Comparison of ENCODE assay signal across 27 cellular contexts in the genomic region with DNA sequence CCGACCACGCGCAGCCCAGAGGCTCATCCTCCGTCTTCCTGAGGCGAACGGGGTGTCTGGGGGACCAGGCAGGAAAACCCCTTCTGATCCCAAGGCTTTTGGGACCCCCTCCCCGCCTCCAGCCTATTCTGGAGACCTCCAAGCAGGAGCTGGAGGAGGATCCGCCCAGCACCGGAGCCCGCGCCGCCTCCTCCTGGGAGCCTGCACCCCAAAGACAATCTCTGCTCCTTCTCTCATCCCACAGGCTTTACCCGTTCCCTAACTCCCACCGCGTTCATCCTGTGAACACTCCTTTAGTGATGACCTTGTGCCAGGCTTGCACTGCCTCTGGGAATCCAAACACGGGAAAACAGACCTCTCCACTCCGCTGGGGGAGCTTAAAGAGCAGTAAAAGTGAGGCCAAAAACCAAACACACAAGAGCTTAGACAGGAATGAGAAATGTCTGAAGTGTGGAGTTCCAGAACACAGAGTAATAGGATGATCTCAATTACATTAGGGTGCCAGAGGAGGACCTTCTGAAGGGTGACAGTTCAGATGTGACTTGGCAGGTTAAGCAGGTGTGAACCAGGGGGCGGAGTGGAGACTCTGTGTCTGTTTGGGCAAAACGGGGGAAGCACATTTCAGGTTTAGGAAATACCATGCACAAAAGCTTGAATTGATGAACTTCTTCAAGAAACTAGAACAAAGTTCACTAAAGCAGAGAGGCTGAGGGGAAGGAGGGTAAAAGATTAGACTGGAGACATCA. TPM values are rescaled to one million over a fixed set of nuclear protein-coding genes. Genes with fewer than 3 reads are reported as not detected.
DNase-seq lines count a peak whose midpoint lies in the region; ATAC-seq and TF ChIP-seq lines count a peak whose summit lies in the region.
"Had no signal": no experiment of that assay in that cellular context is flagged by ENCODE, and none has a peak within 500 bp of the region (broad histone marks: within the 10 kb centered on the region; RNA-seq: fewer than 3 reads in every experiment).

No MANE protein-coding gene starts in this region.

- H3K9ac ChIP-seq in adipocyte (ENCODE audit: low read length) (no peak overlapping the region), rectal smooth muscle tissue (ENCODE audit: low read length) (no peak overlapping the region)

- H3K27me3 ChIP-seq in GM23338 (ENCODE audit: insufficient read depth) (no peaks in the 10 kb centered on the region), adipocyte (replicated peaks; ENCODE audit: control insufficient read depth, insufficient read depth, low read length) (no peaks in the 10 kb centered on the region), rectal smooth muscle tissue (ENCODE audit: control insufficient read depth, insufficient read depth, low read length) (no peaks in the 10 kb centered on the region)
- H3K27me3 ChIP-seq: breast epithelium, transverse colon had no signal

- H3K9me3 Mint-ChIP-seq in GM23338: no peaks in the 10 kb centered on the region
- H3K9me3 Mint-ChIP-seq: activated T-helper 1 cell treated with anti-CD3 and anti-CD28 coated beads, Interleukin-12 subunit alpha, Interleukin-12 subunit beta, Interleukin-2, Interleukin-4 antibody, amounts not matched to agents 30 ng/mL and 10 ng/mL and 1 ng/mL, durations not matched to agents 14 hours and 24 hours and 36 hours had no signal

- no peak for DNase-seq in GM23338 (ENCODE audit: low spot score)
- DNase-seq in adipocyte (ENCODE audit: low read depth): no peak
- DNase-seq in left kidney (ENCODE audit: low read depth, low spot score): peak; percentile 22
- DNase-seq in kidney glomerular epithelial cell (lab: John Stamatoyannopoulos, UW): no peak
- DNase-seq: activated CD4-positive, alpha-beta T cell treated with anti-CD3 and anti-CD28 coated beads, Interleukin-2, amount 50 U/mL, for 48 hours; activated CD8-positive, alpha-beta memory T cell treated with anti-CD3 and anti-CD28 coated beads, Interleukin-2, amount 50 U/mL, for 4 hours; activated naive CD4-positive, alpha-beta T cell treated with anti-CD3 and anti-CD28 coated beads, Interleukin-2, amount 50 U/mL, for 16 hours; effector CD8-positive, alpha-beta T cell; NCI-H1048; NCI-H187 treated with DMSO at 0.1 percent for 48 hours; NCI-H526; SHP77 treated with DMSO at 0.1 percent for 48 hours; SW 1271; T1000; transverse colon had no signal

- no peaks in the 10 kb centered on the region for H4K20me1 ChIP-seq in GM23338 (replicated peaks; ENCODE audit: insufficient read depth)

- H3K4me1 ChIP-seq in GM23338 (ENCODE audit: insufficient read depth) (no peaks in the 10 kb centered on the region), adipocyte (ENCODE audit: control insufficient read depth, insufficient read depth, low read length) (no peaks in the 10 kb centered on the region), rectal smooth muscle tissue (ENCODE audit: control insufficient read depth, insufficient read depth, low read length) (no peaks in the 10 kb centered on the region)
- H3K4me1 ChIP-seq: breast epithelium, transverse colon had no signal

- no peak overlapping the region for H3K27ac Mint-ChIP-seq in GM23338
- H3K27ac Mint-ChIP-seq: activated T-helper 1 cell treated with anti-CD3 and anti-CD28 coated beads, Interleukin-12 subunit alpha, Interleukin-12 subunit beta, Interleukin-2, Interleukin-4 antibody, amounts not matched to agents 30 ng/mL and 10 ng/mL and 1 ng/mL, durations not matched to agents 14 hours and 24 hours and 36 hours had no signal

- no peaks in the 10 kb centered on the region for H3K9me3 ChIP-seq in adipocyte (ENCODE audit: control insufficient read depth, low read length)
- H3K9me3 ChIP-seq: breast epithelium, transverse colon had no signal

- no peaks in the 10 kb centered on the region for H3K36me3 Mint-ChIP-seq in GM23338 (ENCODE audit: low read depth)

- H3K27me3 Mint-ChIP-seq in GM23338 (ENCODE audit: insufficient read depth, low read depth, poor library complexity): no peaks in the 10 kb centered on the region

- H3F3A ChIP-seq in GM23338 (replicated peaks; ENCODE audit: low read depth): no peaks in the 10 kb centered on the region

- H3K4me3 Mint-ChIP-seq in GM23338: no peak overlapping the region

- H3K4me1 Mint-ChIP-seq in GM23338: peaks cover 12% of the 10 kb centered on the region; the same call in 2 of the 3 replicates

- no peaks in the 10 kb centered on the region for H3K79me2 ChIP-seq in GM23338 (replicated peaks; ENCODE audit: insufficient read depth)

- peak; percentile 56 for ATAC-seq in GM23338
- no peak for ATAC-seq in HG03565 (IDR thresholded peaks at IDR 0.05; ENCODE audit: unreplicated experiment)
- ATAC-seq in GM19035 (IDR thresholded peaks at IDR 0.05; ENCODE audit: unreplicated experiment): no peak
- no peak for ATAC-seq in GM21360 (IDR thresholded peaks at IDR 0.05; ENCODE audit: unreplicated experiment)
- ATAC-seq: Panc1 had no signal

- TF ChIP-seq CTCF in GM23338 (conservative IDR thresholded peaks at IDR 0.05; ENCODE audit: low read depth in 2 of 2): no peak

- H3K27ac ChIP-seq in GM23338 (ENCODE audit: low read depth) (no peak overlapping the region), rectal smooth muscle tissue (ENCODE audit: low read depth, low read length) (no peak overlapping the region)
- H3K27ac ChIP-seq: breast epithelium, skin epidermis, transverse colon had no signal

- H3K4me3 ChIP-seq in GM23338 (no peak overlapping the region), adipocyte (ENCODE audit: low read length) (peak overlapping the region; percentile 73), rectal smooth muscle tissue (ENCODE audit: low read length) (peak overlapping the region; percentile 54)
- H3K4me3 ChIP-seq: skin epidermis, transverse colon had no signal

- H3K36me3 ChIP-seq in GM23338 (ENCODE audit: insufficient read depth) (no peaks in the 10 kb centered on the region), adipocyte (ENCODE audit: control insufficient read depth, insufficient read depth, low read length, severe bottlenecking) (no peaks in the 10 kb centered on the region), rectal smooth muscle tissue (ENCODE audit: control insufficient read depth, insufficient read depth, low read length) (no peaks in the 10 kb centered on the region)
- H3K36me3 ChIP-seq: breast epithelium, transverse colon had no signal

- no peaks in the 10 kb centered on the region for H3K9me2 ChIP-seq in GM23338 (ENCODE audit: insufficient read depth)

- H2AFZ ChIP-seq in GM23338: no peak overlapping the region

- no peak overlapping the region for H3K4me2 ChIP-seq in GM23338

TF ChIP-seq in GM23338, 12 proteins besides CTCF, POLR2A, EP300 and RAD21 (continues in another document):
- TF ChIP-seq NANOG (IDR thresholded peaks at IDR 0.05; ENCODE audit: borderline replicate concordance): no peak
- no peak for TF ChIP-seq CREB1 (CRISPR knock-in tag; IDR thresholded peaks at IDR 0.05; ENCODE audit: low read depth)
- TF ChIP-seq EZH2phosphoT487 (IDR thresholded peaks at IDR 0.05; ENCODE audit: unreplicated experiment): no peak
- TF ChIP-seq, protein P1, sequence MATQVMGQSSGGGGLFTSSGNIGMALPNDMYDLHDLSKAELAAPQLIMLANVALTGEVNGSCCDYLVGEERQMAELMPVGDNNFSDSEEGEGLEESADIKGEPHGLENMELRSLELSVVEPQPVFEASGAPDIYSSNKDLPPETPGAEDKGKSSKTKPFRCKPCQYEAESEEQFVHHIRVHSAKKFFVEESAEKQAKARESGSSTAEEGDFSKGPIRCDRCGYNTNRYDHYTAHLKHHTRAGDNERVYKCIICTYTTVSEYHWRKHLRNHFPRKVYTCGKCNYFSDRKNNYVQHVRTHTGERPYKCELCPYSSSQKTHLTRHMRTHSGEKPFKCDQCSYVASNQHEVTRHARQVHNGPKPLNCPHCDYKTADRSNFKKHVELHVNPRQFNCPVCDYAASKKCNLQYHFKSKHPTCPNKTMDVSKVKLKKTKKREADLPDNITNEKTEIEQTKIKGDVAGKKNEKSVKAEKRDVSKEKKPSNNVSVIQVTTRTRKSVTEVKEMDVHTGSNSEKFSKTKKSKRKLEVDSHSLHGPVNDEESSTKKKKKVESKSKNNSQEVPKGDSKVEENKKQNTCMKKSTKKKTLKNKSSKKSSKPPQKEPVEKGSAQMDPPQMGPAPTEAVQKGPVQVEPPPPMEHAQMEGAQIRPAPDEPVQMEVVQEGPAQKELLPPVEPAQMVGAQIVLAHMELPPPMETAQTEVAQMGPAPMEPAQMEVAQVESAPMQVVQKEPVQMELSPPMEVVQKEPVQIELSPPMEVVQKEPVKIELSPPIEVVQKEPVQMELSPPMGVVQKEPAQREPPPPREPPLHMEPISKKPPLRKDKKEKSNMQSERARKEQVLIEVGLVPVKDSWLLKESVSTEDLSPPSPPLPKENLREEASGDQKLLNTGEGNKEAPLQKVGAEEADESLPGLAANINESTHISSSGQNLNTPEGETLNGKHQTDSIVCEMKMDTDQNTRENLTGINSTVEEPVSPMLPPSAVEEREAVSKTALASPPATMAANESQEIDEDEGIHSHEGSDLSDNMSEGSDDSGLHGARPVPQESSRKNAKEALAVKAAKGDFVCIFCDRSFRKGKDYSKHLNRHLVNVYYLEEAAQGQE (IDR thresholded peaks at IDR 0.05; ENCODE audit: unreplicated experiment): no peak
- TF ChIP-seq, protein P2, sequence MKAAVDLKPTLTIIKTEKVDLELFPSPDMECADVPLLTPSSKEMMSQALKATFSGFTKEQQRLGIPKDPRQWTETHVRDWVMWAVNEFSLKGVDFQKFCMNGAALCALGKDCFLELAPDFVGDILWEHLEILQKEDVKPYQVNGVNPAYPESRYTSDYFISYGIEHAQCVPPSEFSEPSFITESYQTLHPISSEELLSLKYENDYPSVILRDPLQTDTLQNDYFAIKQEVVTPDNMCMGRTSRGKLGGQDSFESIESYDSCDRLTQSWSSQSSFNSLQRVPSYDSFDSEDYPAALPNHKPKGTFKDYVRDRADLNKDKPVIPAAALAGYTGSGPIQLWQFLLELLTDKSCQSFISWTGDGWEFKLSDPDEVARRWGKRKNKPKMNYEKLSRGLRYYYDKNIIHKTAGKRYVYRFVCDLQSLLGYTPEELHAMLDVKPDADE (IDR thresholded peaks at IDR 0.05): no peak
- TF ChIP-seq ZNF331 (CRISPR knock-in tag; IDR thresholded peaks at IDR 0.05; ENCODE audit: low read depth): no peak
- no peak for TF ChIP-seq EZH2 (IDR thresholded peaks at IDR 0.05; ENCODE audit: low read depth, unreplicated experiment)

RNA-seq across cellular contexts. Expression of a gene that starts 7.6 kb away (rescaled TPM):
- not detected in 2 replicates for total RNA-seq in GM23338 (2014; rRNA removed; shearing (Covaris generic))
- polyA plus RNA-seq in GM23338 (2016; fragmentation: Nextera tagmentation; extraction: Ambion mirVana): not detected in 2 replicates
- total RNA-seq: A673, mammary epithelial cell, osteoblast had no signal
- polyA plus RNA-seq: BJ had no signal
